In genomic region chr11:92443109-92443508, GRCh38 we compare ENCODE assay signal across 22 cellular contexts.
DNase-seq lines count a peak whose midpoint lies in the region; ATAC-seq and TF ChIP-seq lines count a peak whose summit lies in the region.
"Had no signal": no experiment of that assay in that cellular context is flagged by ENCODE, and none has a peak within 500 bp of the region (broad histone marks: within the 10 kb centered on the region; RNA-seq: fewer than 3 reads in every experiment).

No MANE protein-coding gene starts in this region.

- H3K27me3 ChIP-seq in H9 (ENCODE audit: insufficient read depth, low read length) = no peaks in the 10 kb centered on the region
- H3K27me3 ChIP-seq in right cardiac atrium (ENCODE audit: control insufficient read depth, insufficient read depth) = no peaks in the 10 kb centered on the region
- H3K27me3 ChIP-seq in Peyer's patch = no peaks in the 10 kb centered on the region
- H3K27me3 ChIP-seq: SJCRH30 had no signal

- H3K18ac ChIP-seq in H9 (ENCODE audit: insufficient read length, low read depth, low read length) = no peak overlapping the region

- H3K4me1 ChIP-seq in H9 (ENCODE audit: insufficient read depth, low read length) (peaks cover 9% of the 10 kb centered on the region), right cardiac atrium (ENCODE audit: control insufficient read depth, insufficient read depth, low read length) (no peaks in the 10 kb centered on the region), Peyer's patch (no peaks in the 10 kb centered on the region)

- H2AK5ac ChIP-seq in H9 (ENCODE audit: insufficient read length, low read length) = no peak overlapping the region

- H2BK12ac ChIP-seq in H9 (ENCODE audit: insufficient read length, low read depth, low read length) = no peak overlapping the region

- H3K79me2 ChIP-seq in H9 (ENCODE audit: insufficient read depth, low read length) = peaks cover 2% of the 10 kb centered on the region; the same call in 1 of the 2 replicates

- H3K23ac ChIP-seq in H9 (ENCODE audit: insufficient read length, low read depth, low read length) = no peak overlapping the region

- no peaks in the 10 kb centered on the region for H3K9me3 Mint-ChIP-seq in H9

- DNase-seq in DMS79 treated with DMSO at 0.1 percent for 48 hours (lab: John Stamatoyannopoulos, UW) (peak; percentile 58), DMS79 (lab: John Stamatoyannopoulos, UW) (no peak), H9 (no peak), right cardiac atrium (no peak), retinal pigment epithelial cell (ENCODE audit: low read depth) (peak; percentile 48), OCI-M2 (lab: John Stamatoyannopoulos, UW; ENCODE audit: unreplicated experiment) (no peak), Peyer's patch (no peak)
- DNase-seq: CD4-positive, CD25-positive, alpha-beta regulatory T cell; COR-L47; DMS 273 treated with DMSO at 0.1 percent for 48 hours; GF-D8; MM.1S; NCI-H1092 treated with DMSO at 0.1 percent for 48 hours; NCI-H146; NCI-H2081; NCI-H2171 treated with DMSO at 0.1 percent for 48 hours; NCI-H446 treated with DMSO at 0.1 percent for 48 hours had no signal

- H3K9me3 ChIP-seq in H9 (ENCODE audit: control insufficient read depth, low read depth, low read length) = no peaks in the 10 kb centered on the region
- no peaks in the 10 kb centered on the region for H3K9me3 ChIP-seq in right cardiac atrium (ENCODE audit: control insufficient read depth, low read length)
- H3K9me3 ChIP-seq in Peyer's patch = no peaks in the 10 kb centered on the region
- H3K9me3 ChIP-seq: SJCRH30 had no signal

- no peak overlapping the region for H3K4me3 Mint-ChIP-seq in H9
- H3K4me3 Mint-ChIP-seq: CD4-positive, CD25-positive, alpha-beta regulatory T cell had no signal

- H4K8ac ChIP-seq in H9 (replicated peaks; ENCODE audit: insufficient read length, low read depth, low read length) = no peak overlapping the region

- H4K5ac ChIP-seq in H9 (ENCODE audit: insufficient read length, low read depth, low read length) = no peak overlapping the region

- peaks cover 35 to 45% of the 10 kb centered on the region in 2 experiments for H3K4me1 Mint-ChIP-seq in H9
- H3K4me1 Mint-ChIP-seq: CD4-positive, CD25-positive, alpha-beta regulatory T cell had no signal

- H2BK15ac ChIP-seq in H9 (ENCODE audit: low read depth, low read length) = no peak overlapping the region

- H3K4me2 ChIP-seq in H9 (ENCODE audit: insufficient read depth, insufficient read length, low read length) = no peak overlapping the region

- H3K27me3 Mint-ChIP-seq in H9 (ENCODE audit: low read depth) = no peaks in the 10 kb centered on the region
- H3K27me3 Mint-ChIP-seq: CD4-positive, CD25-positive, alpha-beta regulatory T cell had no signal

- no peak overlapping the region for H3K9ac ChIP-seq in H9 (ENCODE audit: extremely low read depth, insufficient read length, low read length)

- no peaks in the 10 kb centered on the region for H3K23me2 ChIP-seq in H9 (ENCODE audit: insufficient read length, low read depth, low read length, poor library complexity, severe bottlenecking)

- H3K36me3 Mint-ChIP-seq in H9 (ENCODE audit: insufficient read depth in 1 of 3, low read depth in 3 of 3) = no peaks in the 10 kb centered on the region
- H3K36me3 Mint-ChIP-seq: CD4-positive, CD25-positive, alpha-beta regulatory T cell had no signal

- H3K27ac ChIP-seq in H9 (ENCODE audit: insufficient read length, low read depth, low read length) = no peak overlapping the region
- H3K27ac ChIP-seq in right cardiac atrium (ENCODE audit: low read length) = no peak overlapping the region
- H3K27ac ChIP-seq in Peyer's patch = no peak overlapping the region
- H3K27ac ChIP-seq: 22Rv1, RWPE1, SJCRH30 had no signal

- TF ChIP-seq POLR2A in Peyer's patch (IDR thresholded peaks at IDR 0.05) = no peak

- no peak overlapping the region; a peak in 1 of 7 replicates for H3K27ac Mint-ChIP-seq in H9
- H3K27ac Mint-ChIP-seq: CD4-positive, CD25-positive, alpha-beta regulatory T cell had no signal

- H3K4ac ChIP-seq in H9 (ENCODE audit: low read depth, low read length) = no peak overlapping the region

- H3K4me3 ChIP-seq in right cardiac atrium (ENCODE audit: low read length) (no peak overlapping the region), retinal pigment epithelial cell (ENCODE audit: low read length) (no peak overlapping the region), Peyer's patch (no peak overlapping the region)
- H3K4me3 ChIP-seq: GM12878, SJCRH30 had no signal

- no peaks in the 10 kb centered on the region for H4K20me1 ChIP-seq in H9 (ENCODE audit: control insufficient read depth, insufficient read depth, insufficient read length)

- H3T11ph ChIP-seq in H9 (ENCODE audit: low read length) = no peak overlapping the region

- no peaks in the 10 kb centered on the region for H3K36me3 ChIP-seq in Peyer's patch
- H3K36me3 ChIP-seq: SJCRH30 had no signal

- intact Hi-C loops in right cardiac atrium (cut with DNase I) = no loop called here

- H4K91ac ChIP-seq in H9 (ENCODE audit: insufficient read length, low read depth, low read length) = no peak overlapping the region

- H3K79me1 ChIP-seq in H9 (ENCODE audit: insufficient read depth, low read depth, low read length, poor library complexity, severe bottlenecking) = peaks cover 2% of the 10 kb centered on the region

- H3K56ac ChIP-seq in H9 (ENCODE audit: insufficient read length, low read depth, low read length) = no peak overlapping the region

- TF ChIP-seq CTCF in H9 (conservative IDR thresholded peaks at IDR 0.05) (no peak), retinal pigment epithelial cell (conservative IDR thresholded peaks at IDR 0.05; ENCODE audit: low read depth, low read length) (no peak), Peyer's patch (IDR thresholded peaks at IDR 0.05) (no peak)

- ATAC-seq in right cardiac atrium (peak; percentile 45 to 69), HG03520 (IDR thresholded peaks at IDR 0.05; ENCODE audit: unreplicated experiment) (no peak)
- ATAC-seq: GM12878 had no signal

- H2AFZ ChIP-seq in H9 (ENCODE audit: low read length) = no peak overlapping the region

- H3K14ac ChIP-seq in H9 (ENCODE audit: insufficient read depth, low read length) = no peak overlapping the region

- no peak overlapping the region for H2BK5ac ChIP-seq in H9 (ENCODE audit: insufficient read length, low read length)

- WGBS in H9 (ENCODE audit: extremely low coverage, insufficient read length, low lambda C conversion rate) = no CpG with 5 or more reads among the region's 2 CpGs
- 37% methylated on average over 2 of the region's 2 CpGs for WGBS in right cardiac atrium

- peak overlapping the region; percentile 86 for H2BK20ac ChIP-seq in H9 (ENCODE audit: low read depth, low read length, poor library complexity, severe bottlenecking)

- no peak overlapping the region for H2BK120ac ChIP-seq in H9 (ENCODE audit: low read depth, low read length, poor library complexity, severe bottlenecking)

Comparison
In these comparisons a context has a peak if more than half of its experiments do, and no peak if none do; other contexts are left out.
1. DNase-seq: peak in DMS79 treated with DMSO at 0.1 percent for 48 hours (single experiment) and retinal pigment epithelial cell (single experiment); none in DMS79 (single experiment), H9 (single experiment), right cardiac atrium (0 of 3), OCI-M2 (single experiment) and Peyer's patch (0 of 3).